8 cellular contexts compared by ENCODE assay signal in the genomic region with DNA sequence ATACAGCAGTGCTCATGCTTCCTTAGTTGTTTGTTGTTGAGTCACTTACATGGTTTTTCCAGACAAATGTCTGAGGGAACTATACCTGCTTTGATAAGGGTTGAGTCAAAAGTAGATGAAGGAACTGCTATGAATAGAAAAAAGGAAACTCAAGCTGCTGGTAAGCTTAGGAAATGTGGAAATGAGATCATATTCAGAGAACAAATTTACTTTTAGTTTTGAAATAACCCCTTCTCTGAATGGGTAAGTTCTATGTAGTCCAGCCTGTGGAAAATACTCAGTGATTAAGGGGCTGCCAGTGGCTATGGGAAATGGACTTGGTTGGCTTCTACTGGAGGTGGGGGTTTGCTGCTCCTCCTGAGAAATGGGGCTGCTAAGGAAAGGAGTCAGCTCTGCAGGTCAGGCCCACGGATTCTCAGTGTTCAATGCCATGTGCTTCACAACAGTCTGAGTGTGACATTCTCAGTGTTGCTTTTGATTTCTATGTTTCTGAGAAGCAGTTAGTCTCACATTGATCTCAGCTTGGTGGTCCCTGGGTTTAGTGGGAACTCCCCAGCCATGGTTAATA.
DNase-seq lines count a peak whose midpoint lies in the region; ATAC-seq and TF ChIP-seq lines count a peak whose summit lies in the region.

No MANE protein-coding gene starts in this region.

- H3K36me3 Mint-ChIP-seq in dendritic cell treated with granulocyte-macrophage colony-stimulating factor and Interleukin-4, amounts not matched to agents 40 ng/mL and 50 ng/mL, for 4 days (ENCODE audit: low read depth), result no peaks in the 10 kb centered on the region

- no peaks in the 10 kb centered on the region for H3K27me3 Mint-ChIP-seq in dendritic cell treated with granulocyte-macrophage colony-stimulating factor and Interleukin-4, amounts not matched to agents 40 ng/mL and 50 ng/mL, for 4 days

- no peaks in the 10 kb centered on the region for H3K9me3 Mint-ChIP-seq in dendritic cell treated with granulocyte-macrophage colony-stimulating factor and Interleukin-4, amounts not matched to agents 40 ng/mL and 50 ng/mL, for 4 days

- H3K27ac Mint-ChIP-seq in dendritic cell treated with granulocyte-macrophage colony-stimulating factor and Interleukin-4, amounts not matched to agents 40 ng/mL and 50 ng/mL, for 4 days, result peak overlapping the region; percentile 72

- intact Hi-C loops in dendritic cell treated with granulocyte-macrophage colony-stimulating factor and Interleukin-4, amounts not matched to agents 40 ng/mL and 50 ng/mL, for 4 days (cut with micrococcal nuclease), result no loop called here

- peak overlapping the region; percentile 39 for H3K4me3 Mint-ChIP-seq in dendritic cell treated with granulocyte-macrophage colony-stimulating factor and Interleukin-4, amounts not matched to agents 40 ng/mL and 50 ng/mL, for 4 days

- ATAC-seq in GM18858 (IDR thresholded peaks at IDR 0.05; ENCODE audit: unreplicated experiment) (peak; percentile 63), HG02870 (IDR thresholded peaks at IDR 0.05; ENCODE audit: unreplicated experiment) (peak; percentile 65), SK-N-SH treated with all-trans-retinoic acid at 6 μM for 48 hours (peak; percentile 42)

- DNase-seq in stimulated activated CD4-positive, alpha-beta T cell treated with anti-CD3 and anti-CD28 coated beads, Interleukin-15, amount 100 ng/mL, for 24 hours, result peak; percentile 71
- DNase-seq in GDM1 (lab: John Stamatoyannopoulos, UW), result no peak
- no peak for DNase-seq in NCI-H146 treated with DMSO at 0.1 percent for 48 hours (lab: John Stamatoyannopoulos, UW; ENCODE audit: unreplicated experiment)
- DNase-seq in OCI-M2 (lab: John Stamatoyannopoulos, UW; ENCODE audit: unreplicated experiment), result no peak

- H3K4me1 Mint-ChIP-seq in dendritic cell treated with granulocyte-macrophage colony-stimulating factor and Interleukin-4, amounts not matched to agents 40 ng/mL and 50 ng/mL, for 4 days (ENCODE audit: low read depth), result peaks cover 35% of the 10 kb centered on the region

TF ChIP-seq in SK-N-SH treated with all-trans-retinoic acid at 6 μM for 48 hours, 23 proteins besides CTCF, POLR2A, EP300 and RAD21:
- no peak for TF ChIP-seq CSDC2 (CRISPR knock-in tag; IDR thresholded peaks at IDR 0.05)
- TF ChIP-seq ESRRG (CRISPR knock-in tag; IDR thresholded peaks at IDR 0.05), result no peak
- no peak for TF ChIP-seq ZFP3 (CRISPR knock-in tag; IDR thresholded peaks at IDR 0.05)
- TF ChIP-seq TOX (CRISPR knock-in tag; IDR thresholded peaks at IDR 0.05; ENCODE audit: borderline replicate concordance), result no peak
- TF ChIP-seq GLIS3 (CRISPR knock-in tag; IDR thresholded peaks at IDR 0.05), result no peak
- no peak for TF ChIP-seq SNAI2 (CRISPR knock-in tag; IDR thresholded peaks at IDR 0.05)
- no peak for TF ChIP-seq ARNTL (CRISPR knock-in tag; IDR thresholded peaks at IDR 0.05; ENCODE audit: borderline replicate concordance, low read depth)
- TF ChIP-seq, protein P1, sequence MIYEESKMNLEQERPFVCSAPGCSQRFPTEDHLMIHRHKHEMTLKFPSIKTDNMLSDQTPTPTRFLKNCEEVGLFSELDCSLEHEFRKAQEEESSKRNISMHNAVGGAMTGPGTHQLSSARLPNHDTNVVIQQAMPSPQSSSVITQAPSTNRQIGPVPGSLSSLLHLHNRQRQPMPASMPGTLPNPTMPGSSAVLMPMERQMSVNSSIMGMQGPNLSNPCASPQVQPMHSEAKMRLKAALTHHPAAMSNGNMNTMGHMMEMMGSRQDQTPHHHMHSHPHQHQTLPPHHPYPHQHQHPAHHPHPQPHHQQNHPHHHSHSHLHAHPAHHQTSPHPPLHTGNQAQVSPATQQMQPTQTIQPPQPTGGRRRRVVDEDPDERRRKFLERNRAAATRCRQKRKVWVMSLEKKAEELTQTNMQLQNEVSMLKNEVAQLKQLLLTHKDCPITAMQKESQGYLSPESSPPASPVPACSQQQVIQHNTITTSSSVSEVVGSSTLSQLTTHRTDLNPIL (CRISPR knock-in tag; IDR thresholded peaks at IDR 0.05; ENCODE audit: low read depth), result no peak
- no peak for TF ChIP-seq ZC3H10 (CRISPR knock-in tag; IDR thresholded peaks at IDR 0.05)
- TF ChIP-seq ZNF565 (CRISPR knock-in tag; conservative IDR thresholded peaks at IDR 0.05; ENCODE audit: low read depth), result no peak
- TF ChIP-seq ZFP30 (CRISPR knock-in tag; IDR thresholded peaks at IDR 0.05), result no peak
- TF ChIP-seq TCF4 (CRISPR knock-in tag; IDR thresholded peaks at IDR 0.05; ENCODE audit: borderline replicate concordance), result no peak
- TF ChIP-seq RARB (CRISPR knock-in tag; IDR thresholded peaks at IDR 0.05), result no peak
- TF ChIP-seq, protein P2, sequence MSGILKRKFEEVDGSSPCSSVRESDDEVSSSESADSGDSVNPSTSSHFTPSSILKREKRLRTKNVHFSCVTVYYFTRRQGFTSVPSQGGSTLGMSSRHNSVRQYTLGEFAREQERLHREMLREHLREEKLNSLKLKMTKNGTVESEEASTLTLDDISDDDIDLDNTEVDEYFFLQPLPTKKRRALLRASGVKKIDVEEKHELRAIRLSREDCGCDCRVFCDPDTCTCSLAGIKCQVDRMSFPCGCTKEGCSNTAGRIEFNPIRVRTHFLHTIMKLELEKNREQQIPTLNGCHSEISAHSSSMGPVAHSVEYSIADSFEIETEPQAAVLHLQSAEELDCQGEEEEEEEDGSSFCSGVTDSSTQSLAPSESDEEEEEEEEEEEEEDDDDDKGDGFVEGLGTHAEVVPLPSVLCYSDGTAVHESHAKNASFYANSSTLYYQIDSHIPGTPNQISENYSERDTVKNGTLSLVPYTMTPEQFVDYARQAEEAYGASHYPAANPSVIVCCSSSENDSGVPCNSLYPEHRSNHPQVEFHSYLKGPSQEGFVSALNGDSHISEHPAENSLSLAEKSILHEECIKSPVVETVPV (CRISPR knock-in tag; IDR thresholded peaks at IDR 0.05), result no peak
- no peak for TF ChIP-seq ZNF8 (CRISPR knock-in tag; IDR thresholded peaks at IDR 0.05)
